In genomic region chr16:19128454-19129210, GRCh38 we compare ENCODE assay signal across 18 cellular contexts. TPM values are rescaled to one million over a fixed set of nuclear protein-coding genes. Genes with fewer than 3 reads are reported as not detected.
DNase-seq lines count a peak whose midpoint lies in the region; ATAC-seq and TF ChIP-seq lines count a peak whose summit lies in the region.
"Had no signal": no experiment of that assay in that cellular context is flagged by ENCODE, and none has a peak within 500 bp of the region (broad histone marks: within the 10 kb centered on the region; RNA-seq: fewer than 3 reads in every experiment).

No MANE protein-coding gene starts in this region.

- no peaks in the 10 kb centered on the region for H3F3A ChIP-seq in GM23338 (replicated peaks; ENCODE audit: low read depth)

- CTCF ChIA-PET in WTC11 (lab: Charles Lee) = no interaction called here

- TF ChIP-seq CTCF in GM23338 (conservative IDR thresholded peaks at IDR 0.05; ENCODE audit: low read depth in 2 of 2) = no peak
- TF ChIP-seq CTCF in WTC11 (IDR thresholded peaks at IDR 0.05) = no peak
- TF ChIP-seq CTCF in glutamatergic neuron (IDR thresholded peaks at IDR 0.05; ENCODE audit: partially characterized antibody, unreplicated experiment) = no peak
- TF ChIP-seq CTCF in mucosa of descending colon (IDR thresholded peaks at IDR 0.05) = no peak

- peaks cover 5% of the 10 kb centered on the region for H3K9me3 ChIP-seq in mucosa of descending colon

- H3K4me1 ChIP-seq in GM23338 (ENCODE audit: insufficient read depth) (peaks cover 20% of the 10 kb centered on the region), mucosa of descending colon (ENCODE audit: low read depth) (peaks cover 34% of the 10 kb centered on the region)

- no peak overlapping the region for H3K4me3 ChIP-seq in GM23338
- no peak overlapping the region for H3K4me3 ChIP-seq in mucosa of descending colon

- POLR2A ChIA-PET in WTC11 (lab: Charles Lee) = no interaction called here

- H2AFZ ChIP-seq in GM23338 = peak overlapping the region; percentile 38; the same call in 1 of the 2 replicates

- H3K27me3 Mint-ChIP-seq in GM23338 (ENCODE audit: insufficient read depth, low read depth, poor library complexity) (peaks cover 7% of the 10 kb centered on the region), WTC11 (ENCODE audit: low read depth) (peaks cover 3% of the 10 kb centered on the region; the same call in 1 of the 2 replicates), glutamatergic neuron (ENCODE audit: unreplicated experiment) (peaks cover 8% of the 10 kb centered on the region)

- no peaks in the 10 kb centered on the region for H3K79me2 ChIP-seq in GM23338 (replicated peaks; ENCODE audit: insufficient read depth)

- H3K4me2 ChIP-seq in GM23338 = no peak overlapping the region

- no peak overlapping the region for H3K27ac ChIP-seq in GM23338 (ENCODE audit: low read depth)
- H3K27ac ChIP-seq: HL-60 had no signal

- H3K4me1 Mint-ChIP-seq in GM23338 (peaks cover 24% of the 10 kb centered on the region), WTC11 (peaks cover 33% of the 10 kb centered on the region), glutamatergic neuron (ENCODE audit: low read depth, unreplicated experiment) (peaks cover 38% of the 10 kb centered on the region)

- H3K36me3 Mint-ChIP-seq in GM23338 (ENCODE audit: low read depth) = no peaks in the 10 kb centered on the region
- H3K36me3 Mint-ChIP-seq in WTC11 = peaks cover 8% of the 10 kb centered on the region
- peaks cover 6% of the 10 kb centered on the region for H3K36me3 Mint-ChIP-seq in glutamatergic neuron (ENCODE audit: unreplicated experiment)

- no peaks in the 10 kb centered on the region for H4K20me1 ChIP-seq in GM23338 (replicated peaks; ENCODE audit: insufficient read depth)

- H3K36me3 ChIP-seq in GM23338 (ENCODE audit: insufficient read depth) = no peaks in the 10 kb centered on the region
- no peaks in the 10 kb centered on the region for H3K36me3 ChIP-seq in mucosa of descending colon (ENCODE audit: low read depth)

- H3K4me3 Mint-ChIP-seq in GM23338 (no peak overlapping the region), WTC11 (no peak overlapping the region), glutamatergic neuron (ENCODE audit: unreplicated experiment) (peak overlapping the region; percentile 54)
- H3K4me3 Mint-ChIP-seq: CD14-positive monocyte had no signal

- DNase-seq in NCI-H82 (lab: John Stamatoyannopoulos, UW) = peak; percentile 60
- no peak for DNase-seq in NCI-H82 treated with DMSO at 0.1 percent for 48 hours (lab: John Stamatoyannopoulos, UW; ENCODE audit: unreplicated experiment)
- DNase-seq in GM23338 (ENCODE audit: low spot score) = no peak
- no peak for DNase-seq in WTC11 (ENCODE audit: low spot score)
- DNase-seq in glutamatergic neuron = no peak
- no peak for DNase-seq in mucosa of descending colon
- DNase-seq: 8988T, COR-L47, DMS79, NCI-H2107, NCI-H345, NCI-H748 treated with DMSO at 0.1 percent for 48 hours, SHP77 treated with DMSO at 0.1 percent for 48 hours had no signal

- H3K9me2 ChIP-seq in GM23338 (ENCODE audit: insufficient read depth) = no peaks in the 10 kb centered on the region

- H3K27me3 ChIP-seq in GM23338 (ENCODE audit: insufficient read depth) = no peaks in the 10 kb centered on the region

- H3K27ac Mint-ChIP-seq in GM23338 (no peak overlapping the region), WTC11 (peak overlapping the region; percentile 13; the same call in 1 of the 2 replicates), glutamatergic neuron (ENCODE audit: unreplicated experiment) (peak overlapping the region; percentile 87)

- peak; percentile 31; the same call in 2 of the 3 replicates for ATAC-seq in GM23338
- peak; percentile 27; the same call in 1 of the 2 replicates for ATAC-seq in WTC11
- no peak for ATAC-seq in mucosa of descending colon
- ATAC-seq in GM18907 (IDR thresholded peaks at IDR 0.05; ENCODE audit: unreplicated experiment) = no peak
- ATAC-seq in HG03139 (IDR thresholded peaks at IDR 0.05; ENCODE audit: unreplicated experiment) = no peak

- H3K9me3 Mint-ChIP-seq in GM23338 = peaks cover 12% of the 10 kb centered on the region; the same call in 2 of the 3 replicates
- H3K9me3 Mint-ChIP-seq in WTC11 = peaks cover 6% of the 10 kb centered on the region; the same call in 1 of the 2 replicates
- peaks cover 11% of the 10 kb centered on the region for H3K9me3 Mint-ChIP-seq in glutamatergic neuron (ENCODE audit: unreplicated experiment)

- intact Hi-C loops in mucosa of descending colon (cut with DNase I, micrococcal nuclease) = no loop called here

TF ChIP-seq in GM23338, 12 proteins besides CTCF, POLR2A, EP300 and RAD21 (continues in another document):
- TF ChIP-seq ZNF114 (CRISPR knock-in tag; IDR thresholded peaks at IDR 0.05) (no peak), POLR2AphosphoS5 (IDR thresholded peaks at IDR 0.05; ENCODE audit: low read depth) (no peak)

TF ChIP-seq in WTC11, 78 proteins besides CTCF, POLR2A, EP300 and RAD21:
- no peak for TF ChIP-seq CBFB (CRISPR knock-in tag; IDR thresholded peaks at IDR 0.05; ENCODE audit: low read depth)
- TF ChIP-seq MXD4 (CRISPR knock-in tag; IDR thresholded peaks at IDR 0.05; ENCODE audit: borderline replicate concordance) = no peak
- TF ChIP-seq PRDM15 (CRISPR knock-in tag; IDR thresholded peaks at IDR 0.05) = no peak
- TF ChIP-seq USF1 (CRISPR knock-in tag; IDR thresholded peaks at IDR 0.05) = no peak
- no peak for TF ChIP-seq AR (CRISPR knock-in tag; IDR thresholded peaks at IDR 0.05)
- TF ChIP-seq GRHL2 (CRISPR knock-in tag; IDR thresholded peaks at IDR 0.05; ENCODE audit: insufficient replicate concordance, severe bottlenecking) = no peak
- no peak for TF ChIP-seq IRF2 (CRISPR knock-in tag; IDR thresholded peaks at IDR 0.05; ENCODE audit: borderline replicate concordance, low read depth)

RNA-seq across cellular contexts. Expression of gene ITPRIPL2, which starts 14.9 kb away (rescaled TPM):
- total RNA-seq in GM23338 (2014; rRNA removed; shearing (Covaris generic)) = 5.7 and 8.3 TPM in 2 replicates
- 0.94 TPM in 2 replicates for polyA plus RNA-seq in GM23338 (2016; fragmentation: Nextera tagmentation; extraction: Ambion mirVana)
- total RNA-seq in WTC11 (2021) (5.3 to 7.1 TPM (median 6.6 TPM) in 3 replicates), glutamatergic neuron (ENCODE audit: unreplicated experiment) (3.4 TPM), mucosa of descending colon (10 to 100 TPM; 36.3 to 49.9 (median 36.5) TPM)

RNA-seq across cellular contexts. Expression of gene SYT17, which starts 39.4 kb away (rescaled TPM):
- total RNA-seq in GM23338 (2014; rRNA removed; shearing (Covaris generic)) = 6.9 and 9.5 TPM in 2 replicates
- 5.3 and 6.1 TPM in 2 replicates for polyA plus RNA-seq in GM23338 (2016; fragmentation: Nextera tagmentation; extraction: Ambion mirVana)
- total RNA-seq in WTC11 (2021) (5.5 to 6.8 TPM (median 6.3 TPM) in 3 replicates), glutamatergic neuron (ENCODE audit: unreplicated experiment) (10.0 TPM), mucosa of descending colon (10 to 100 TPM in 1 of 3 donors, 1 to 10 TPM in 2; 4.9 to 13.3 (median 5.9) TPM)
- total RNA-seq: G401 had no signal

Comparison
In these comparisons a context has a peak if more than half of its experiments do, and no peak if none do; other contexts are left out.
1. ATAC-seq: peak in GM23338 (single experiment) and WTC11 (single experiment); none in mucosa of descending colon (single experiment), GM18907 (single experiment) and HG03139 (single experiment).